1 cellular context compared by ENCODE assay signal in genomic region chr19:45691516-45692186, GRCh38.
TF ChIP-seq lines count a peak whose summit lies in the region.

SNRPD2 (minus strand) TSS chr19:45691953; CDS start chr19:45691888, 65 bp downstream.

TF ChIP-seq in GM12878, 131 proteins besides CTCF, POLR2A, EP300 and RAD21 (continued from another document and continues in another):
- TF ChIP-seq CUX1 (IDR thresholded peaks at IDR 0.05; ENCODE audit: insufficient replicate concordance, low read depth, low read length) (no peak), FOS (IDR thresholded peaks at IDR 0.05; ENCODE audit: borderline replicate concordance, extremely low read depth, insufficient read length) (no peak), JUND (IDR thresholded peaks at IDR 0.05; ENCODE audit: low read depth, low read length) (0 out of 2 replicates have a peak, but pooled peaks have one; percentile 20), IKZF2 (IDR thresholded peaks at IDR 0.05) (0 out of 4 replicates have a peak, but pooled peaks of 1 of the 2 experiments have one; percentile 42), NRF1 (conservative IDR thresholded peaks at IDR 0.05; ENCODE audit: low read depth, low read length) (peak; percentile 65), POU2F2 (IDR thresholded peaks at IDR 0.05; ENCODE audit: borderline replicate concordance, low read depth, low read length) (peak; percentile 74; the same call in 2 of the 3 replicates), EZH2 (IDR thresholded peaks at IDR 0.05; ENCODE audit: borderline replicate concordance, control insufficient read depth, low read depth, low read length) (no peak), LARP7 (IDR thresholded peaks at IDR 0.05) (peak; percentile 50), ZNF24 (IDR thresholded peaks at IDR 0.05) (no peak), STAT1 (conservative IDR thresholded peaks at IDR 0.05) (peak; percentile 90; the same call in 1 of the 2 replicates), CREM (IDR thresholded peaks at IDR 0.05; ENCODE audit: low read depth) (no peak), SMAD5 (IDR thresholded peaks at IDR 0.05; ENCODE audit: low read depth) (peak; percentile 96), KLF5 (IDR thresholded peaks at IDR 0.05; ENCODE audit: partially characterized antibody) (peak; percentile 67), ZNF384 (IDR thresholded peaks at IDR 0.05; ENCODE audit: borderline replicate concordance, low read depth, low read length) (no peak), HDGF (IDR thresholded peaks at IDR 0.05) (no peak), PBX3 (IDR thresholded peaks at IDR 0.05; ENCODE audit: insufficient replicate concordance, low read depth, low read length) (no peak), WRNIP1 (IDR thresholded peaks at IDR 0.05; ENCODE audit: borderline replicate concordance, low read depth, low read length) (no peak), USF2 (IDR thresholded peaks at IDR 0.05; ENCODE audit: borderline replicate concordance, low read depth, low read length) (no peak), REST (IDR thresholded peaks at IDR 0.05; ENCODE audit: low read depth, low read length) (no peak), MYB (IDR thresholded peaks at IDR 0.05; ENCODE audit: borderline replicate concordance, low read depth, low read length) (no peak), DPF2 (IDR thresholded peaks at IDR 0.05) (no peak), POLR2AphosphoS5 (IDR thresholded peaks at IDR 0.05; ENCODE audit: low read length) (peak; percentile 97), FOXM1 (IDR thresholded peaks at IDR 0.05; ENCODE audit: low read depth, low read length) (no peak), ELK1 (IDR thresholded peaks at IDR 0.05; ENCODE audit: low read depth, low read length) (peak; percentile 27), ATF7 (IDR thresholded peaks at IDR 0.05; ENCODE audit: low read depth) (no peak), CBX5 (IDR thresholded peaks at IDR 0.05; ENCODE audit: low read depth) (no peak), BMI1 (IDR thresholded peaks at IDR 0.05; ENCODE audit: borderline replicate concordance) (peak; percentile 66; the same call in 1 of the 2 replicates), ESRRA (IDR thresholded peaks at IDR 0.05; ENCODE audit: low read length) (no peak), SRF (IDR thresholded peaks at IDR 0.05; ENCODE audit: low read depth in 2 of 2, low read length in 2 of 2) (no peak), SKIL (IDR thresholded peaks at IDR 0.05; ENCODE audit: low read depth, poor library complexity, severe bottlenecking) (peak; percentile 58), SPI1 (IDR thresholded peaks at IDR 0.05; ENCODE audit: borderline replicate concordance, insufficient read depth, low read depth, low read length) (peak; percentile 91), BCL11A (IDR thresholded peaks at IDR 0.05; ENCODE audit: low read depth, low read length) (no peak), YBX1 (IDR thresholded peaks at IDR 0.05) (no peak), NFXL1 (IDR thresholded peaks at IDR 0.05; ENCODE audit: borderline replicate concordance) (no peak), RB1 (IDR thresholded peaks at IDR 0.05; ENCODE audit: borderline replicate concordance) (peak; percentile 92; the same call in 1 of the 2 replicates), JUNB (IDR thresholded peaks at IDR 0.05) (no peak), IRF5 (IDR thresholded peaks at IDR 0.05; ENCODE audit: borderline replicate concordance) (no peak), ZBED1 (IDR thresholded peaks at IDR 0.05; ENCODE audit: borderline replicate concordance) (no peak), ZNF592 (IDR thresholded peaks at IDR 0.05) (no peak), ASH2L (IDR thresholded peaks at IDR 0.05; ENCODE audit: borderline replicate concordance, low read depth) (no peak), BRCA1 (IDR thresholded peaks at IDR 0.05; ENCODE audit: low read depth, low read length) (no peak), NFIC (IDR thresholded peaks at IDR 0.05; ENCODE audit: low read depth, low read length) (no peak)
